In the genomic region with DNA sequence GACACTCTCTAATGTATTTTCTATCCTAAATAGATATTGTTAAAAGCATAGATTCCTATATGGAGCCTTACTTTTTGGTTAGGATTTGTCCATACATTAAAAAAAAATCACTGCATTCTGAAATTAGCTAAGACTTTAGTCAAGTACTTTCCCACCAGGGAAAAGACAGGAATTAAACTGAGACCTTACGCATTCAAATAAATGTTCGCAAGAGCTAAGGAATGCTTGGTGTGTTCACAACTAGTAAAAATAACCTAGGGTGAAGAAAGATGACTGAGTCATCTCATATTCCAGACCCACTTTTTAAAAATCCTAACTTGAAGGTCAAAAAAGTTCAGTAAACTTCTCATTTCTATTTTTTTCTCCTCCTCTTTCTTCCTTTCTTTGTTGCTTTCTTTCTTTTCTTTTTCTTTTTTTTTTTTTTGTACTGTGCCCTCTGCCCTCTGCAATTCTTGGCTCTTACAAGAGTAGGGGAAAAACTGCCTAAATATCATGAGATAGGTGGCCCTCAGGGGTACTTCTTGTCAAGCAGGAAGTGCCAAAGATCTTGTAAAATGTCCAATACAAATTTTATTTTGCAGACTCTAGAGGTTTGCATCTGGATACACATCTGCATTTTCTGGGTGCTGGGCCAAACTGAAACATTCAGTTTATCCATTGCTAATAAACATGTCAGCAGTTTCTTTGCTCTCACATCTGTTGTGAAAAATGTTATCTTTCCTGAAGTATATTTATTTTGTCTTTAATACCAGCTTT, we compare ENCODE assay signal across 13 cellular contexts.
A peak's percentile ranks its signal among the peaks of the same experiment; 100 is the strongest.
DNase-seq lines count a peak whose midpoint lies in the region; ATAC-seq and TF ChIP-seq lines count a peak whose summit lies in the region.
"Had no signal": no experiment of that assay in that cellular context is flagged by ENCODE, and none has a peak within 500 bp of the region (broad histone marks: within the 10 kb centered on the region; RNA-seq: fewer than 3 reads in every experiment).

No MANE protein-coding gene starts in this region.

- no peaks in the 10 kb centered on the region for H3F3A ChIP-seq in PC-3 (ENCODE audit: low read length, unreplicated experiment)

- DNase-seq in AG04449 (ENCODE audit: low read depth, low spot score) (peak; percentile 84), PC-3 (peak; percentile 46), fibroblast of lung (ENCODE audit: low read depth in 2 of 2) (peak; percentile 86 to 88), osteoblast (ENCODE audit: insufficient read length, low spot score, missing footprints) (no peak), NCI-H187 (lab: John Stamatoyannopoulos, UW) (no peak), SHP77 treated with DMSO at 0.1 percent for 48 hours (lab: John Stamatoyannopoulos, UW) (no peak)
- DNase-seq: effector CD8-positive, alpha-beta T cell; naive thymus-derived CD4-positive, alpha-beta T cell; NCI-H2029 had no signal

- H3K9me3 ChIP-seq in PC-3 (ENCODE audit: low read length) (no peaks in the 10 kb centered on the region), fibroblast of lung (ENCODE audit: control insufficient read depth, insufficient read depth, low read depth, low read length) (no peaks in the 10 kb centered on the region), osteoblast (ENCODE audit: low read depth, low read length) (no peaks in the 10 kb centered on the region)
- H3K9me3 ChIP-seq: A549 had no signal

- no peaks in the 10 kb centered on the region for H3K4me1 ChIP-seq in PC-3 (ENCODE audit: insufficient read depth, low read length)
- H3K4me1 ChIP-seq in fibroblast of lung (ENCODE audit: control insufficient read depth, extremely low read depth, insufficient read depth, low read length): peaks cover 14% of the 10 kb centered on the region
- peaks cover 36% of the 10 kb centered on the region for H3K4me1 ChIP-seq in osteoblast (ENCODE audit: insufficient read depth, low read length)
- H3K4me1 ChIP-seq: A549 had no signal

- CTCF ChIA-PET in AG04449 (lab: Yijun Ruan, JAX): no interaction called here
- CTCF ChIA-PET in PC-3 (lab: Charles Lee): no interaction called here

- POLR2A ChIA-PET in AG04449 (lab: Yijun Ruan, JAX) (no interaction called here), PC-3 (lab: Charles Lee; ENCODE audit: unreplicated experiment) (no interaction called here)

- no peaks in the 10 kb centered on the region for H3K9me2 ChIP-seq in PC-3 (replicated peaks; ENCODE audit: low read length)

- no peaks in the 10 kb centered on the region for H3K36me3 ChIP-seq in PC-3 (ENCODE audit: low read depth, low read length)
- no peaks in the 10 kb centered on the region for H3K36me3 ChIP-seq in fibroblast of lung (ENCODE audit: control insufficient read depth, insufficient read depth, low read length)
- no peaks in the 10 kb centered on the region for H3K36me3 ChIP-seq in osteoblast (ENCODE audit: insufficient read depth, low read length)

- intact Hi-C loops in PC-3 (cut with micrococcal nuclease): no loop called here

- H3K27ac ChIP-seq in PC-3 (ENCODE audit: low read length) (no peak overlapping the region), fibroblast of lung (ENCODE audit: insufficient read depth, low read length) (peak overlapping the region; percentile 70), osteoblast (ENCODE audit: low read depth, low read length) (peak overlapping the region; percentile 86)
- H3K27ac ChIP-seq: A549 had no signal

- H3K27me3 ChIP-seq in PC-3 (ENCODE audit: low read length) (peaks cover 12% of the 10 kb centered on the region; the same call in 1 of the 2 replicates), fibroblast of lung (ENCODE audit: control insufficient read depth, insufficient read depth, low read length) (no peaks in the 10 kb centered on the region), osteoblast (ENCODE audit: insufficient read depth, low read length) (no peaks in the 10 kb centered on the region)

- no peak overlapping the region for H3K9ac ChIP-seq in PC-3 (ENCODE audit: low read length)
- H3K9ac ChIP-seq in fibroblast of lung (ENCODE audit: insufficient read depth, low read length): no peak overlapping the region

- H3K79me2 ChIP-seq in PC-3 (ENCODE audit: low read length) (no peaks in the 10 kb centered on the region), fibroblast of lung (ENCODE audit: control insufficient read depth, insufficient read depth, low read length) (no peaks in the 10 kb centered on the region), osteoblast (ENCODE audit: insufficient read depth, low read length) (no peaks in the 10 kb centered on the region)

- H2AFZ ChIP-seq in PC-3 (ENCODE audit: low read length): no peak overlapping the region
- H2AFZ ChIP-seq in fibroblast of lung (ENCODE audit: low read length): no peak overlapping the region
- no peak overlapping the region for H2AFZ ChIP-seq in osteoblast (ENCODE audit: low read length)

- H3K4me3 ChIP-seq in AG04449 (ENCODE audit: low read depth, low read length): no peak overlapping the region
- no peak overlapping the region for H3K4me3 ChIP-seq in PC-3 (ENCODE audit: low read length)
- H3K4me3 ChIP-seq in fibroblast of lung (replicated peaks in 1 of 4; ENCODE audit: control extremely low read depth in 1 of 4, insufficient read depth in 1 of 4, low read depth in 3 of 4, low read length in 4 of 4): no peak overlapping the region
- no peak overlapping the region for H3K4me3 ChIP-seq in osteoblast (ENCODE audit: insufficient read depth, low read length)
- H3K4me3 ChIP-seq: A549 had no signal

- H4K20me1 ChIP-seq in PC-3 (ENCODE audit: low read length): no peaks in the 10 kb centered on the region
- no peaks in the 10 kb centered on the region for H4K20me1 ChIP-seq in fibroblast of lung (ENCODE audit: control insufficient read depth, extremely low read depth, insufficient read depth, low read length)
- H4K20me1 ChIP-seq in osteoblast (ENCODE audit: insufficient read depth, low read length): no peaks in the 10 kb centered on the region

- H3K4me2 ChIP-seq in PC-3 (ENCODE audit: low read length) (no peak overlapping the region), fibroblast of lung (ENCODE audit: extremely low read depth, insufficient read depth, low read length) (peak overlapping the region; percentile 48), osteoblast (ENCODE audit: insufficient read depth, low read length) (peak overlapping the region; percentile 62)
- H3K4me2 ChIP-seq: A549 had no signal

- TF ChIP-seq CTCF in AG04449 (IDR thresholded peaks at IDR 0.05; ENCODE audit: insufficient read depth, low read length, missing control alignments): no peak
- no peak for TF ChIP-seq CTCF in PC-3 (conservative IDR thresholded peaks at IDR 0.05; ENCODE audit: low read depth, low read length)
- TF ChIP-seq CTCF in fibroblast of lung (conservative IDR thresholded peaks at IDR 0.05 in 1 of 2, IDR thresholded peaks at IDR 0.05 in 1 of 2; ENCODE audit: low read depth in 1 of 2, low read length in 2 of 2): no peak
- no peak for TF ChIP-seq CTCF in osteoblast (IDR thresholded peaks at IDR 0.05; ENCODE audit: extremely low read depth, low read depth, low read length)

- no TSS peak for BruUV-seq in PC-3 (replicated peaks; lab: Mats Ljungman, UMichigan)

- ATAC-seq in PC-3: no peak
- ATAC-seq in HG03469 (IDR thresholded peaks at IDR 0.05; ENCODE audit: unreplicated experiment): no peak
- ATAC-seq in GM18502 (IDR thresholded peaks at IDR 0.05; ENCODE audit: poor library complexity, unreplicated experiment): no peak
- ATAC-seq: A549; naive thymus-derived CD4-positive, alpha-beta T cell; stimulated activated effector memory CD8-positive, alpha-beta T cell treated with anti-CD3 and anti-CD28 coated beads, Interleukin-12 subunit alpha, Interleukin-12 subunit beta, amount 100 ng/mL, for 72 hours had no signal

Comparison
In these comparisons a context has a peak if more than half of its experiments do, and no peak if none do; other contexts are left out.
1. DNase-seq: peak in AG04449 (single experiment), PC-3 (single experiment) and fibroblast of lung (2 of 2); none in osteoblast (single experiment), NCI-H187 (0 of 2) and SHP77 treated with DMSO at 0.1 percent for 48 hours (single experiment).